Comparison of ENCODE assay signal across 8 cellular contexts in the genomic region with DNA sequence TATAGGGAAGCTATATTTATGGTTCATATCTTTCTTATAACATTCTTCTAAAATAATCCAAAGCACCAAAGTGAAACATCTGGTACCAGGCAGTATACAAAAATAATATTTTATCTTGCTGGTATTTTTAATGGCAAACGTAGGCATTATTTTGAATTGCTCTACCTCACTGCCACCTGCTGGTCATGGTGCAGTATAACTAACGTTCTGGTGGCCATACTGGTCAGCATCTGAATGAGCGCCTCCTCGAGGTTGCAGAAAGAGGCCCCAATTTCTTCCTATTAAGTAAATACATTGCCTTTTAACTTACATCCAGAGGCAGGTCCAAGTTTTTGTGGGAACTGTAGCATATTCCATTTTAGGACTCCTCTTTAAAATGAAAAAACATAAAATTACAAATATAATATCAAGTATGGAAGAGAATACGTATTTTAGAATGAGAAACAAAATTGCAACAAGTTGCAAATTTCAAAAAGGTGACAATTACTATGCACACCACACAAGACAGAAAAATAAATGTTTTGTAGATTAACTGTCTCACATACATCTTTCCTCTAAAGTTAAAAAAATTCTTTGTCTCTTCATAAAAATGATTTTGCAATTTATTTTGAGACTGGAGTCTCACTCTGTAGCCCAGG. TPM values are rescaled to one million over a fixed set of nuclear protein-coding genes. Genes with fewer than 3 reads are reported as not detected.
A peak's percentile ranks its signal among the peaks of the same experiment; 100 is the strongest.
DNase-seq lines count a peak whose midpoint lies in the region; ATAC-seq, FAIRE-seq and TF ChIP-seq lines count a peak whose summit lies in the region.

No MANE protein-coding gene starts in this region.

- in situ Hi-C loops in mammary epithelial cell (cut with MboI; ENCODE audit: low sequenced_read_pairs in 2 of 2): loop anchor here in 1 of 2 donors (10.0 to 25.0 kb wide), 2 partner anchors 58 to 176 kb away; a partner anchor contains a TSS

- H3K4me3 ChIP-seq in WERI-Rb-1 (ENCODE audit: low read depth, low read length) (no peak overlapping the region), mammary epithelial cell (replicated peaks in 1 of 3; ENCODE audit: insufficient read depth in 1 of 3, low read depth in 2 of 3, low read length in 3 of 3) (no peak overlapping the region), keratinocyte (ENCODE audit: control insufficient read depth in 2 of 3, extremely low read depth in 1 of 3, insufficient read depth in 2 of 3, low read depth in 1 of 3, low read length in 3 of 3) (no peak overlapping the region)

- no peaks in the 10 kb centered on the region for H3K9me3 ChIP-seq in WERI-Rb-1 (ENCODE audit: severe bottlenecking)
- H3K9me3 ChIP-seq in mammary epithelial cell (replicated peaks; ENCODE audit: insufficient read depth, low read length): no peaks in the 10 kb centered on the region
- no peaks in the 10 kb centered on the region for H3K9me3 ChIP-seq in keratinocyte (ENCODE audit: control insufficient read depth, low read depth, low read length)

- no peak overlapping the region for H3K4me2 ChIP-seq in mammary epithelial cell (ENCODE audit: insufficient read depth, low read depth, low read length)
- H3K4me2 ChIP-seq in keratinocyte (ENCODE audit: control insufficient read depth, extremely low read depth, insufficient read depth, low read depth, low read length): no peak overlapping the region

- BruUV-seq in mammary epithelial cell (replicated peaks; lab: Mats Ljungman, UMichigan): no TSS peak

- H3K9me1 ChIP-seq in keratinocyte (ENCODE audit: control insufficient read depth, extremely low read depth, insufficient read depth, low read length): no peaks in the 10 kb centered on the region

- dilution Hi-C loops in mammary epithelial cell (cut with HindIII; ENCODE audit: low sequenced_read_pairs) (no loop called here), keratinocyte (cut with MboI; ENCODE audit: extremely low pct_ligation_motif_present, low sequenced_read_pairs) (no loop called here)

- H3K36me3 ChIP-seq in WERI-Rb-1 (no peaks in the 10 kb centered on the region), mammary epithelial cell (ENCODE audit: insufficient read depth, low read length) (no peaks in the 10 kb centered on the region), keratinocyte (ENCODE audit: control insufficient read depth in 2 of 2, extremely low read depth in 1 of 2, insufficient read depth in 2 of 2, low read length in 2 of 2) (no peaks in the 10 kb centered on the region)

- peak; percentile 84 for TF ChIP-seq CTCF in WERI-Rb-1 (IDR thresholded peaks at IDR 0.05; ENCODE audit: low read depth, low read length)
- TF ChIP-seq CTCF in mammary epithelial cell (conservative IDR thresholded peaks at IDR 0.05 in 1 of 2, IDR thresholded peaks at IDR 0.05 in 1 of 2; ENCODE audit: extremely low read depth in 1 of 2, insufficient read depth in 1 of 2, low read depth in 1 of 2, low read length in 2 of 2): peak; percentile 98 to 100
- peak; percentile 88 to 99 (median 96) for TF ChIP-seq CTCF in keratinocyte (optimal IDR thresholded peaks at IDR 0.05 in 1 of 3, IDR thresholded peaks at IDR 0.05 in 1 of 3, conservative IDR thresholded peaks at IDR 0.05 in 1 of 3; ENCODE audit: extremely low read depth in 1 of 3, insufficient read depth in 2 of 3, low read length in 3 of 3)

- intact Hi-C loops in mammary epithelial cell (cut with micrococcal nuclease): loop anchor here (1.0 to 10.0 kb wide), 7 partner anchors 20 to 618 kb away; a partner anchor contains a TSS

- peak; percentile 91 for DNase-seq in Ammon's horn (ENCODE audit: low spot score)
- peak; percentile 64 for DNase-seq in NCI-H2227 treated with DMSO at 0.1 percent for 48 hours (lab: John Stamatoyannopoulos, UW)
- peak; percentile 78 for DNase-seq in WERI-Rb-1
- DNase-seq in mammary epithelial cell: peak; percentile 71
- no peak for DNase-seq in keratinocyte (ENCODE audit: low read depth, low spot score)
- DNase-seq in stimulated activated CD4-positive, alpha-beta T cell treated with anti-CD3 and anti-CD28 coated beads, Interleukin-2, amount 100 ng/mL, for 24 hours: peak; percentile 72 to 81

- H2AFZ ChIP-seq in mammary epithelial cell (ENCODE audit: low read depth, low read length): no peak overlapping the region
- H2AFZ ChIP-seq in keratinocyte (ENCODE audit: control insufficient read depth, low read length): no peak overlapping the region

- FAIRE-seq in keratinocyte (lab: Jason Lieb, UNC): peak; percentile 81

- H3K27ac ChIP-seq in WERI-Rb-1 (no peak overlapping the region), mammary epithelial cell (ENCODE audit: insufficient read depth, low read depth, low read length) (no peak overlapping the region), keratinocyte (ENCODE audit: control insufficient read depth, insufficient read depth, low read length) (no peak overlapping the region)

- no peak overlapping the region for H3K9ac ChIP-seq in mammary epithelial cell (ENCODE audit: insufficient read depth, low read length)
- no peak overlapping the region for H3K9ac ChIP-seq in keratinocyte (ENCODE audit: control insufficient read depth, extremely low read depth, insufficient read depth, low read length)

- H3K4me1 ChIP-seq in mammary epithelial cell (ENCODE audit: insufficient read depth, low read length): peaks cover 29% of the 10 kb centered on the region
- peaks cover 22% of the 10 kb centered on the region for H3K4me1 ChIP-seq in keratinocyte (ENCODE audit: control insufficient read depth, extremely low read depth, insufficient read depth, low read length)

- CTCF ChIA-PET in mammary epithelial cell (lab: Charles Lee; ENCODE audit: low non-redundant PET): interaction anchor here (0.7 kb wide), 1 partner anchor 17 kb away, joined by 4 read pairs; no protein-coding TSS in a partner anchor

- 13% methylated on average over 5 of the region's 5 CpGs for WGBS in mammary epithelial cell (ENCODE audit: low coverage, missing lambda C conversion rate)

- peak; percentile 92 for ATAC-seq in GM18909 (IDR thresholded peaks at IDR 0.05; ENCODE audit: poor library complexity, unreplicated experiment)
- ATAC-seq in HG03175 (IDR thresholded peaks at IDR 0.05; ENCODE audit: unreplicated experiment): peak; percentile 88

- no peaks in the 10 kb centered on the region for H3K27me3 ChIP-seq in WERI-Rb-1 (ENCODE audit: insufficient read depth, low read depth, severe bottlenecking)
- no peaks in the 10 kb centered on the region for H3K27me3 ChIP-seq in mammary epithelial cell (ENCODE audit: insufficient read depth, low read length)
- H3K27me3 ChIP-seq in keratinocyte (ENCODE audit: control insufficient read depth, extremely low read depth, insufficient read depth, low read length): no peaks in the 10 kb centered on the region

- H3K79me2 ChIP-seq in mammary epithelial cell (ENCODE audit: insufficient read depth, low read length) (no peaks in the 10 kb centered on the region), keratinocyte (ENCODE audit: control insufficient read depth, insufficient read depth, low read length) (no peaks in the 10 kb centered on the region)

- H4K20me1 ChIP-seq in mammary epithelial cell (ENCODE audit: insufficient read depth, low read length) (no peaks in the 10 kb centered on the region), keratinocyte (ENCODE audit: control insufficient read depth, extremely low read depth, insufficient read depth, low read length) (no peaks in the 10 kb centered on the region)

RNA-seq across cellular contexts. Expression of a gene that starts 22.9 kb away (rescaled TPM):
- 1 to 10 TPM in 1 of 2 donors, under 1 TPM in 1; 0.50 to 1.5 TPM for total RNA-seq in mammary epithelial cell
- polyA plus RNA-seq in mammary epithelial cell (0.61 TPM), keratinocyte (8.5 to 18.8 TPM (median 10.9 TPM) in 3 replicates)
- polyA minus RNA-seq in mammary epithelial cell (not detected), keratinocyte (2.5 to 17.1 TPM (median 11.2 TPM) in 3 replicates)
- polyA plus RNA-seq in keratinocyte (2011; ENCODE audit: low read depth): 89.5 TPM
- 3.8 and 7.8 TPM in 2 replicates for polyA plus RNA-seq in keratinocyte (2011; cell fraction: cytosol; rRNA removed)
- polyA plus RNA-seq in keratinocyte (2011; cell fraction: nucleus; rRNA removed): 23.2 and 35.1 TPM in 2 replicates
- 7.5 and 72.8 TPM in 2 replicates for polyA plus RNA-seq in keratinocyte (2012; ENCODE audit: low replicate concordance)
- 5.2 TPM for polyA minus RNA-seq in keratinocyte (2011; cell fraction: cytosol; rRNA and poly(A)+ RNA removed)
- 28.1 and 30.6 TPM in 2 replicates for polyA minus RNA-seq in keratinocyte (2011; cell fraction: nucleus; rRNA and poly(A)+ RNA removed)

RNA-seq across cellular contexts. Expression of a gene that starts 56.6 kb away (rescaled TPM):
- total RNA-seq in mammary epithelial cell: 100 to 1,000 TPM in 1 of 2 donors, 10 to 100 TPM in 1; 19.2 to 138 TPM
- polyA plus RNA-seq in mammary epithelial cell (203 TPM), keratinocyte (363 to 407 TPM (median 373 TPM) in 3 replicates)
- polyA minus RNA-seq in mammary epithelial cell (38.5 TPM), keratinocyte (50.7 to 119 TPM (median 90.6 TPM) in 3 replicates)
- 63.3 TPM for polyA plus RNA-seq in keratinocyte (2011; ENCODE audit: low read depth)
- polyA plus RNA-seq in keratinocyte (2011; cell fraction: cytosol; rRNA removed): 246 and 265 TPM in 2 replicates
- polyA plus RNA-seq in keratinocyte (2011; cell fraction: nucleus; rRNA removed): 96.3 and 119 TPM in 2 replicates
- 264 and 519 TPM in 2 replicates for polyA plus RNA-seq in keratinocyte (2012; ENCODE audit: low replicate concordance)
- polyA minus RNA-seq in keratinocyte (2011; cell fraction: cytosol; rRNA and poly(A)+ RNA removed): 167 TPM
- 29.8 and 44.4 TPM in 2 replicates for polyA minus RNA-seq in keratinocyte (2011; cell fraction: nucleus; rRNA and poly(A)+ RNA removed)
